ENCODE assay signal across 8 cellular contexts in genomic region chr17:82876602-82877391, GRCh38. TPM values are rescaled to one million over a fixed set of nuclear protein-coding genes. Genes with fewer than 3 reads are reported as not detected.
DNase-seq lines count a peak whose midpoint lies in the region; ATAC-seq, FAIRE-seq and TF ChIP-seq lines count a peak whose summit lies in the region.

No MANE protein-coding gene starts in this region.

- intact Hi-C loops in ascending aorta (cut with DNase I), result loop anchor here (5.0 kb wide), 1 partner anchor 41 kb away; no protein-coding TSS in a partner anchor
- intact Hi-C loops in left cardiac atrium (cut with DNase I), result loop anchor here in 1 of 2 donors (10.0 kb wide), 1 partner anchor 92 kb away; no protein-coding TSS in a partner anchor

- no peak overlapping the region for H3K4me3 ChIP-seq in ascending aorta

- no peaks in the 10 kb centered on the region for H3K9me3 ChIP-seq in ascending aorta

- no peak for FAIRE-seq in GM12892 (lab: Jason Lieb, UNC)

- TF ChIP-seq CTCF in AG09319 (IDR thresholded peaks at IDR 0.05; ENCODE audit: low read depth, low read length) (peak; percentile 76), ascending aorta (IDR thresholded peaks at IDR 0.05) (peak; percentile 23 to 62 (median 58))

- peak; percentile 93 to 97 for ATAC-seq in left cardiac atrium

- peaks cover 0 to 10% of the 10 kb centered on the region in 2 donors for H3K4me1 ChIP-seq in ascending aorta

- H3K36me3 ChIP-seq in ascending aorta, result peaks cover under 1 to 13% of the 10 kb centered on the region in 2 donors

- no peak for TF ChIP-seq POLR2A in GM12892 (IDR thresholded peaks at IDR 0.05; ENCODE audit: low read depth, low read length)

- DNase-seq in AG09319 (ENCODE audit: extremely low read depth, low read depth) (peak; percentile 53), HuH-7.5 (ENCODE audit: low spot score) (peak; percentile 57), ascending aorta (ENCODE audit: low spot score in 2 of 2) (peak; percentile 47 to 87), left cardiac atrium (peak; percentile 81), putamen (ENCODE audit: low spot score) (peak; percentile 58), GM12892 (ENCODE audit: insufficient read length) (no peak), T-helper 2 cell (no peak), OCI-M2 (lab: John Stamatoyannopoulos, UW; ENCODE audit: unreplicated experiment) (no peak)

- no peaks in the 10 kb centered on the region for H3K27me3 ChIP-seq in ascending aorta

- H3K27ac ChIP-seq in ascending aorta, result peak overlapping the region; percentile 43 to 45

RNA-seq across cellular contexts. Expression of gene ZNF750, which starts 37.0 kb away (rescaled TPM):
- total RNA-seq in ascending aorta (not detected), left cardiac atrium (not detected)
- polyA plus RNA-seq in GM12892 (2012; ENCODE audit: missing spikeins), result 0.45 TPM

Comparison
In these comparisons a context has a peak if more than half of its experiments do, and no peak if none do; other contexts are left out.
1. DNase-seq: peak in AG09319 (single experiment), HuH-7.5 (single experiment), ascending aorta (2 of 2), left cardiac atrium (single experiment) and putamen (single experiment); none in GM12892 (single experiment), T-helper 2 cell (0 of 5) and OCI-M2 (single experiment).